1 cellular context compared by ENCODE assay signal in the genomic region with DNA sequence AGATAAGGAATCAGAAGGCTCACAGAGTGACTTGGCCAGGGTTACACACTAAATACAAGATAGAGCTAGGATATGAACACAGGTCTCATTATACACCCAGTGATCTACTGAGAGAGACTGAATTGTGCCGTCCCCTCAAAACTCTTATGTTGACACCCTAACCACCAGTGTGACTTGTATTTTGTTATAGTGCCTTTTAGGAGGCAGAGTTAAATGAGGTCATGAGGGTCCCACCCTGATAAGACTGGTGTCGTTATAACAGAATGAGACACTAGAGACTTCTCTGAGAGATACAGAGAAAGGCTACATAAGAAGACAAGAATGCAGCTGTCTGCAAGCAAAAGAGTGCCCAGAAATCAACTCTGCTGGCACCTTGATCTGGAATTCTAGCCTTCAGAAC.
TF ChIP-seq lines count a peak whose summit lies in the region.

No MANE protein-coding gene starts in this region.

TF ChIP-seq in K562, 482 proteins besides CTCF, POLR2A, EP300 and RAD21 (continued from another document):
- TF ChIP-seq, protein P1, sequence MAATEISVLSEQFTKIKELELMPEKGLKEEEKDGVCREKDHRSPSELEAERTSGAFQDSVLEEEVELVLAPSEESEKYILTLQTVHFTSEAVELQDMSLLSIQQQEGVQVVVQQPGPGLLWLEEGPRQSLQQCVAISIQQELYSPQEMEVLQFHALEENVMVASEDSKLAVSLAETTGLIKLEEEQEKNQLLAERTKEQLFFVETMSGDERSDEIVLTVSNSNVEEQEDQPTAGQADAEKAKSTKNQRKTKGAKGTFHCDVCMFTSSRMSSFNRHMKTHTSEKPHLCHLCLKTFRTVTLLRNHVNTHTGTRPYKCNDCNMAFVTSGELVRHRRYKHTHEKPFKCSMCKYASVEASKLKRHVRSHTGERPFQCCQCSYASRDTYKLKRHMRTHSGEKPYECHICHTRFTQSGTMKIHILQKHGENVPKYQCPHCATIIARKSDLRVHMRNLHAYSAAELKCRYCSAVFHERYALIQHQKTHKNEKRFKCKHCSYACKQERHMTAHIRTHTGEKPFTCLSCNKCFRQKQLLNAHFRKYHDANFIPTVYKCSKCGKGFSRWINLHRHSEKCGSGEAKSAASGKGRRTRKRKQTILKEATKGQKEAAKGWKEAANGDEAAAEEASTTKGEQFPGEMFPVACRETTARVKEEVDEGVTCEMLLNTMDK (IDR thresholded peaks at IDR 0.05; ENCODE audit: borderline replicate concordance, insufficient read depth, low read depth, low read length, poor library complexity, severe bottlenecking) = no peak
- TF ChIP-seq ARNT (IDR thresholded peaks at IDR 0.05) = 0 out of 4 replicates have a peak, but pooled peaks of 1 of the 2 experiments have one; percentile 25
- no peak for TF ChIP-seq CAMTA2 (CRISPR knock-in tag; conservative IDR thresholded peaks at IDR 0.05)
- no peak for TF ChIP-seq MAZ (CRISPR knock-in tag; conservative IDR thresholded peaks at IDR 0.05 in 1 of 2, IDR thresholded peaks at IDR 0.05 in 1 of 2)
- TF ChIP-seq PHB (CRISPR knock-in tag; IDR thresholded peaks at IDR 0.05) = no peak
- TF ChIP-seq CBFA2T2 (conservative IDR thresholded peaks at IDR 0.05) = no peak
- 0 out of 2 replicates have a peak, but pooled peaks have one; percentile 20 for TF ChIP-seq SOX6 (IDR thresholded peaks at IDR 0.05)
- TF ChIP-seq JUN (IDR thresholded peaks at IDR 0.05; ENCODE audit: borderline replicate concordance, low read depth, low read length) = 0 out of 2 replicates have a peak, but pooled peaks have one; percentile 12
- no peak for TF ChIP-seq JUN (CRISPR knock-in tag; IDR thresholded peaks at IDR 0.05; ENCODE audit: borderline replicate concordance)
- no peak for TF ChIP-seq SMARCB1 (IDR thresholded peaks at IDR 0.05; ENCODE audit: insufficient read length, low read depth)
- TF ChIP-seq ATF1 (CRISPR knock-in tag; IDR thresholded peaks at IDR 0.05) = no peak
- TF ChIP-seq ATF1 (tag; IDR thresholded peaks at IDR 0.05) = peak; percentile 66
- TF ChIP-seq CBFA2T3 (IDR thresholded peaks at IDR 0.05) = 0 out of 2 replicates have a peak, but pooled peaks have one; percentile 7
- peak; percentile 100 for TF ChIP-seq MYNN (IDR thresholded peaks at IDR 0.05)
- peak; percentile 97 for TF ChIP-seq MYNN (CRISPR knock-in tag; IDR thresholded peaks at IDR 0.05)
- TF ChIP-seq LEF1 (IDR thresholded peaks at IDR 0.05) = 0 out of 2 replicates have a peak, but pooled peaks have one; percentile 30
- no peak for TF ChIP-seq ZNF197 (CRISPR knock-in tag; IDR thresholded peaks at IDR 0.05; ENCODE audit: low read depth)
- no peak for TF ChIP-seq NFIX (CRISPR knock-in tag; IDR thresholded peaks at IDR 0.05; ENCODE audit: low read depth)
- no peak for TF ChIP-seq NCOA2 (IDR thresholded peaks at IDR 0.05; ENCODE audit: partially characterized antibody in 2 of 2)
- TF ChIP-seq E2F3 (CRISPR knock-in tag; IDR thresholded peaks at IDR 0.05) = no peak
- TF ChIP-seq ZNF764 (CRISPR knock-in tag; IDR thresholded peaks at IDR 0.05; ENCODE audit: low read depth) = no peak
- TF ChIP-seq, protein P2, sequence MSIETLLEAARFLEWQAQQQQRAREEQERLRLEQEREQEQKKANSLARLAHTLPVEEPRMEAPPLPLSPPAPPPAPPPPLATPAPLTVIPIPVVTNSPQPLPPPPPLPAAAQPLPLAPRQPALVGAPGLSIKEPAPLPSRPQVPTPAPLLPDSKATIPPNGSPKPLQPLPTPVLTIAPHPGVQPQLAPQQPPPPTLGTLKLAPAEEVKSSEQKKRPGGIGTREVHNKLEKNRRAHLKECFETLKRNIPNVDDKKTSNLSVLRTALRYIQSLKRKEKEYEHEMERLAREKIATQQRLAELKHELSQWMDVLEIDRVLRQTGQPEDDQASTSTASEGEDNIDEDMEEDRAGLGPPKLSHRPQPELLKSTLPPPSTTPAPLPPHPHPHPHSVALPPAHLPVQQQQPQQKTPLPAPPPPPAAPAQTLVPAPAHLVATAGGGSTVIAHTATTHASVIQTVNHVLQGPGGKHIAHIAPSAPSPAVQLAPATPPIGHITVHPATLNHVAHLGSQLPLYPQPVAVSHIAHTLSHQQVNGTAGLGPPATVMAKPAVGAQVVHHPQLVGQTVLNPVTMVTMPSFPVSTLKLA (conservative IDR thresholded peaks at IDR 0.05) = peak in 1 of 2 experiments; percentile 26; a peak in 1 of 4 replicates
- TF ChIP-seq CREM (IDR thresholded peaks at IDR 0.05; ENCODE audit: low read depth) = peak; percentile 61
- TF ChIP-seq, protein P3, sequence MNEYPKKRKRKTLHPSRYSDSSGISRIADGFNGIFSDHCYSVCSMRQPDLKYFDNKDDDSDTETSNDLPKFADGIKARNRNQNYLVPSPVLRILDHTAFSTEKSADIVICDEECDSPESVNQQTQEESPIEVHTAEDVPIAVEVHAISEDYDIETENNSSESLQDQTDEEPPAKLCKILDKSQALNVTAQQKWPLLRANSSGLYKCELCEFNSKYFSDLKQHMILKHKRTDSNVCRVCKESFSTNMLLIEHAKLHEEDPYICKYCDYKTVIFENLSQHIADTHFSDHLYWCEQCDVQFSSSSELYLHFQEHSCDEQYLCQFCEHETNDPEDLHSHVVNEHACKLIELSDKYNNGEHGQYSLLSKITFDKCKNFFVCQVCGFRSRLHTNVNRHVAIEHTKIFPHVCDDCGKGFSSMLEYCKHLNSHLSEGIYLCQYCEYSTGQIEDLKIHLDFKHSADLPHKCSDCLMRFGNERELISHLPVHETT (CRISPR knock-in tag; conservative IDR thresholded peaks at IDR 0.05 in 1 of 2, IDR thresholded peaks at IDR 0.05 in 1 of 2) = no peak
- no peak for TF ChIP-seq MYC (IDR thresholded peaks at IDR 0.05; ENCODE audit: low read depth, low read length)
- no peak for TF ChIP-seq MYC (CRISPR knock-in tag; IDR thresholded peaks at IDR 0.05; ENCODE audit: borderline replicate concordance, low read depth)
- peak; percentile 43 for TF ChIP-seq NEUROD1 (IDR thresholded peaks at IDR 0.05; ENCODE audit: borderline replicate concordance, low read depth, low read length, partially characterized antibody)
- 0 out of 2 replicates have a peak, but pooled peaks have one; percentile 34 for TF ChIP-seq SMARCE1 (IDR thresholded peaks at IDR 0.05)
- peak; percentile 16; the same call in 1 of the 2 replicates for TF ChIP-seq FOSL1 (tag; conservative IDR thresholded peaks at IDR 0.05)
- TF ChIP-seq KLF1 (tag; IDR thresholded peaks at IDR 0.05) = peak; percentile 96
- no peak for TF ChIP-seq HLTF (IDR thresholded peaks at IDR 0.05)
- TF ChIP-seq HIVEP1 (CRISPR knock-in tag; IDR thresholded peaks at IDR 0.05) = no peak
- TF ChIP-seq FOXM1 (IDR thresholded peaks at IDR 0.05; ENCODE audit: low read depth) = peak; percentile 69
- TF ChIP-seq FOXM1 (CRISPR knock-in tag; IDR thresholded peaks at IDR 0.05; ENCODE audit: low read depth) = no peak
- TF ChIP-seq, protein P4, sequence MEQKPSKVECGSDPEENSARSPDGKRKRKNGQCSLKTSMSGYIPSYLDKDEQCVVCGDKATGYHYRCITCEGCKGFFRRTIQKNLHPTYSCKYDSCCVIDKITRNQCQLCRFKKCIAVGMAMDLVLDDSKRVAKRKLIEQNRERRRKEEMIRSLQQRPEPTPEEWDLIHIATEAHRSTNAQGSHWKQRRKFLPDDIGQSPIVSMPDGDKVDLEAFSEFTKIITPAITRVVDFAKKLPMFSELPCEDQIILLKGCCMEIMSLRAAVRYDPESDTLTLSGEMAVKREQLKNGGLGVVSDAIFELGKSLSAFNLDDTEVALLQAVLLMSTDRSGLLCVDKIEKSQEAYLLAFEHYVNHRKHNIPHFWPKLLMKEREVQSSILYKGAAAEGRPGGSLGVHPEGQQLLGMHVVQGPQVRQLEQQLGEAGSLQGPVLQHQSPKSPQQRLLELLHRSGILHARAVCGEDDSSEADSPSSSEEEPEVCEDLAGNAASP (IDR thresholded peaks at IDR 0.05) = peak; percentile 70; the same call in 1 of the 2 replicates
- no peak for TF ChIP-seq ZNF695 (CRISPR knock-in tag; IDR thresholded peaks at IDR 0.05)
- TF ChIP-seq NR3C1 (CRISPR knock-in tag; IDR thresholded peaks at IDR 0.05) = no peak
- TF ChIP-seq TEAD2 (tag; IDR thresholded peaks at IDR 0.05) = no peak; the same call in 1 of the 2 replicates
- TF ChIP-seq, protein P5, sequence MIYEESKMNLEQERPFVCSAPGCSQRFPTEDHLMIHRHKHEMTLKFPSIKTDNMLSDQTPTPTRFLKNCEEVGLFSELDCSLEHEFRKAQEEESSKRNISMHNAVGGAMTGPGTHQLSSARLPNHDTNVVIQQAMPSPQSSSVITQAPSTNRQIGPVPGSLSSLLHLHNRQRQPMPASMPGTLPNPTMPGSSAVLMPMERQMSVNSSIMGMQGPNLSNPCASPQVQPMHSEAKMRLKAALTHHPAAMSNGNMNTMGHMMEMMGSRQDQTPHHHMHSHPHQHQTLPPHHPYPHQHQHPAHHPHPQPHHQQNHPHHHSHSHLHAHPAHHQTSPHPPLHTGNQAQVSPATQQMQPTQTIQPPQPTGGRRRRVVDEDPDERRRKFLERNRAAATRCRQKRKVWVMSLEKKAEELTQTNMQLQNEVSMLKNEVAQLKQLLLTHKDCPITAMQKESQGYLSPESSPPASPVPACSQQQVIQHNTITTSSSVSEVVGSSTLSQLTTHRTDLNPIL (CRISPR knock-in tag; IDR thresholded peaks at IDR 0.05) = no peak
- no peak for TF ChIP-seq RHOXF2B (CRISPR knock-in tag; conservative IDR thresholded peaks at IDR 0.05)
- TF ChIP-seq ATF7 (IDR thresholded peaks at IDR 0.05) = peak; percentile 84
- TF ChIP-seq, protein P6, sequence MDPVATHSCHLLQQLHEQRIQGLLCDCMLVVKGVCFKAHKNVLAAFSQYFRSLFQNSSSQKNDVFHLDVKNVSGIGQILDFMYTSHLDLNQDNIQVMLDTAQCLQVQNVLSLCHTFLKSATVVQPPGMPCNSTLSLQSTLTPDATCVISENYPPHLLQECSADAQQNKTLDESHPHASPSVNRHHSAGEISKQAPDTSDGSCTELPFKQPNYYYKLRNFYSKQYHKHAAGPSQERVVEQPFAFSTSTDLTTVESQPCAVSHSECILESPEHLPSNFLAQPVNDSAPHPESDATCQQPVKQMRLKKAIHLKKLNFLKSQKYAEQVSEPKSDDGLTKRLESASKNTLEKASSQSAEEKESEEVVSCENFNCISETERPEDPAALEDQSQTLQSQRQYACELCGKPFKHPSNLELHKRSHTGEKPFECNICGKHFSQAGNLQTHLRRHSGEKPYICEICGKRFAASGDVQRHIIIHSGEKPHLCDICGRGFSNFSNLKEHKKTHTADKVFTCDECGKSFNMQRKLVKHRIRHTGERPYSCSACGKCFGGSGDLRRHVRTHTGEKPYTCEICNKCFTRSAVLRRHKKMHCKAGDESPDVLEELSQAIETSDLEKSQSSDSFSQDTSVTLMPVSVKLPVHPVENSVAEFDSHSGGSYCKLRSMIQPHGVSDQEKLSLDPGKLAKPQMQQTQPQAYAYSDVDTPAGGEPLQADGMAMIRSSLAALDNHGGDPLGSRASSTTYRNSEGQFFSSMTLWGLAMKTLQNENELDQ (CRISPR knock-in tag; IDR thresholded peaks at IDR 0.05; ENCODE audit: borderline replicate concordance) = no peak
- TF ChIP-seq, protein P7, sequence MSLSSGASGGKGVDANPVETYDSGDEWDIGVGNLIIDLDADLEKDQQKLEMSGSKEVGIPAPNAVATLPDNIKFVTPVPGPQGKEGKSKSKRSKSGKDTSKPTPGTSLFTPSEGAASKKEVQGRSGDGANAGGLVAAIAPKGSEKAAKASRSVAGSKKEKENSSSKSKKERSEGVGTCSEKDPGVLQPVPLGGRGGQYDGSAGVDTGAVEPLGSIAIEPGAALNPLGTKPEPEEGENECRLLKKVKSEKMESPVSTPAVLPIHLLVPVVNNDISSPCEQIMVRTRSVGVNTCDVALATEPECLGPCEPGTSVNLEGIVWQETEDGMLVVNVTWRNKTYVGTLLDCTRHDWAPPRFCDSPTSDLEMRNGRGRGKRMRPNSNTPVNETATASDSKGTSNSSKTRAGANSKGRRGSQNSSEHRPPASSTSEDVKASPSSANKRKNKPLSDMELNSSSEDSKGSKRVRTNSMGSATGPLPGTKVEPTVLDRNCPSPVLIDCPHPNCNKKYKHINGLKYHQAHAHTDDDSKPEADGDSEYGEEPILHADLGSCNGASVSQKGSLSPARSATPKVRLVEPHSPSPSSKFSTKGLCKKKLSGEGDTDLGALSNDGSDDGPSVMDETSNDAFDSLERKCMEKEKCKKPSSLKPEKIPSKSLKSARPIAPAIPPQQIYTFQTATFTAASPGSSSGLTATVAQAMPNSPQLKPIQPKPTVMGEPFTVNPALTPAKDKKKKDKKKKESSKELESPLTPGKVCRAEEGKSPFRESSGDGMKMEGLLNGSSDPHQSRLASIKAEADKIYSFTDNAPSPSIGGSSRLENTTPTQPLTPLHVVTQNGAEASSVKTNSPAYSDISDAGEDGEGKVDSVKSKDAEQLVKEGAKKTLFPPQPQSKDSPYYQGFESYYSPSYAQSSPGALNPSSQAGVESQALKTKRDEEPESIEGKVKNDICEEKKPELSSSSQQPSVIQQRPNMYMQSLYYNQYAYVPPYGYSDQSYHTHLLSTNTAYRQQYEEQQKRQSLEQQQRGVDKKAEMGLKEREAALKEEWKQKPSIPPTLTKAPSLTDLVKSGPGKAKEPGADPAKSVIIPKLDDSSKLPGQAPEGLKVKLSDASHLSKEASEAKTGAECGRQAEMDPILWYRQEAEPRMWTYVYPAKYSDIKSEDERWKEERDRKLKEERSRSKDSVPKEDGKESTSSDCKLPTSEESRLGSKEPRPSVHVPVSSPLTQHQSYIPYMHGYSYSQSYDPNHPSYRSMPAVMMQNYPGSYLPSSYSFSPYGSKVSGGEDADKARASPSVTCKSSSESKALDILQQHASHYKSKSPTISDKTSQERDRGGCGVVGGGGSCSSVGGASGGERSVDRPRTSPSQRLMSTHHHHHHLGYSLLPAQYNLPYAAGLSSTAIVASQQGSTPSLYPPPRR (CRISPR knock-in tag; IDR thresholded peaks at IDR 0.05; ENCODE audit: borderline replicate concordance) = no peak
- no peak for TF ChIP-seq TARDBP (IDR thresholded peaks at IDR 0.05)
- no peak for TF ChIP-seq RFX7 (CRISPR knock-in tag; IDR thresholded peaks at IDR 0.05)
- peak; percentile 63; the same call in 1 of the 2 replicates for TF ChIP-seq DPF2 (IDR thresholded peaks at IDR 0.05)
- TF ChIP-seq JUND (IDR thresholded peaks at IDR 0.05; ENCODE audit: borderline replicate concordance, low read depth, low read length) = peak; percentile 81
- TF ChIP-seq JUND (tag; IDR thresholded peaks at IDR 0.05; ENCODE audit: borderline replicate concordance, low read depth, low read length) = peak; percentile 74; the same call in 2 of the 3 replicates
- TF ChIP-seq NCOR1 (IDR thresholded peaks at IDR 0.05) = peak; percentile 47; the same call in 1 of the 2 replicates
- TF ChIP-seq TOE1 (IDR thresholded peaks at IDR 0.05; ENCODE audit: borderline replicate concordance) = peak; percentile 47; the same call in 1 of the 2 replicates
- TF ChIP-seq TOE1 (CRISPR knock-in tag; IDR thresholded peaks at IDR 0.05; ENCODE audit: borderline replicate concordance, low read depth) = no peak
